Comparison of ENCODE assay signal across 1 cellular context in genomic region chr3:184291044-184291737, GRCh38.
A peak's percentile ranks its signal among the peaks of the same experiment; 100 is the strongest.
TF ChIP-seq lines count a peak whose summit lies in the region.

No MANE protein-coding gene starts in this region.

TF ChIP-seq in HepG2, 621 proteins besides CTCF, POLR2A, EP300 and RAD21 (continues in another document):
- TF ChIP-seq ZKSCAN8 (CRISPR knock-in tag; IDR thresholded peaks at IDR 0.05; ENCODE audit: borderline replicate concordance) = no peak
- TF ChIP-seq ZBED4 (CRISPR knock-in tag; IDR thresholded peaks at IDR 0.05; ENCODE audit: borderline replicate concordance) = no peak
- no peak for TF ChIP-seq ZNF660 (CRISPR knock-in tag; IDR thresholded peaks at IDR 0.05; ENCODE audit: borderline replicate concordance, low read depth)
- no peak for TF ChIP-seq ZNF138 (CRISPR knock-in tag; IDR thresholded peaks at IDR 0.05; ENCODE audit: low read depth)
- no peak for TF ChIP-seq RFX3 (CRISPR knock-in tag; IDR thresholded peaks at IDR 0.05)
- TF ChIP-seq MED13 (CRISPR knock-in tag; IDR thresholded peaks at IDR 0.05) = no peak
- TF ChIP-seq, protein P1, sequence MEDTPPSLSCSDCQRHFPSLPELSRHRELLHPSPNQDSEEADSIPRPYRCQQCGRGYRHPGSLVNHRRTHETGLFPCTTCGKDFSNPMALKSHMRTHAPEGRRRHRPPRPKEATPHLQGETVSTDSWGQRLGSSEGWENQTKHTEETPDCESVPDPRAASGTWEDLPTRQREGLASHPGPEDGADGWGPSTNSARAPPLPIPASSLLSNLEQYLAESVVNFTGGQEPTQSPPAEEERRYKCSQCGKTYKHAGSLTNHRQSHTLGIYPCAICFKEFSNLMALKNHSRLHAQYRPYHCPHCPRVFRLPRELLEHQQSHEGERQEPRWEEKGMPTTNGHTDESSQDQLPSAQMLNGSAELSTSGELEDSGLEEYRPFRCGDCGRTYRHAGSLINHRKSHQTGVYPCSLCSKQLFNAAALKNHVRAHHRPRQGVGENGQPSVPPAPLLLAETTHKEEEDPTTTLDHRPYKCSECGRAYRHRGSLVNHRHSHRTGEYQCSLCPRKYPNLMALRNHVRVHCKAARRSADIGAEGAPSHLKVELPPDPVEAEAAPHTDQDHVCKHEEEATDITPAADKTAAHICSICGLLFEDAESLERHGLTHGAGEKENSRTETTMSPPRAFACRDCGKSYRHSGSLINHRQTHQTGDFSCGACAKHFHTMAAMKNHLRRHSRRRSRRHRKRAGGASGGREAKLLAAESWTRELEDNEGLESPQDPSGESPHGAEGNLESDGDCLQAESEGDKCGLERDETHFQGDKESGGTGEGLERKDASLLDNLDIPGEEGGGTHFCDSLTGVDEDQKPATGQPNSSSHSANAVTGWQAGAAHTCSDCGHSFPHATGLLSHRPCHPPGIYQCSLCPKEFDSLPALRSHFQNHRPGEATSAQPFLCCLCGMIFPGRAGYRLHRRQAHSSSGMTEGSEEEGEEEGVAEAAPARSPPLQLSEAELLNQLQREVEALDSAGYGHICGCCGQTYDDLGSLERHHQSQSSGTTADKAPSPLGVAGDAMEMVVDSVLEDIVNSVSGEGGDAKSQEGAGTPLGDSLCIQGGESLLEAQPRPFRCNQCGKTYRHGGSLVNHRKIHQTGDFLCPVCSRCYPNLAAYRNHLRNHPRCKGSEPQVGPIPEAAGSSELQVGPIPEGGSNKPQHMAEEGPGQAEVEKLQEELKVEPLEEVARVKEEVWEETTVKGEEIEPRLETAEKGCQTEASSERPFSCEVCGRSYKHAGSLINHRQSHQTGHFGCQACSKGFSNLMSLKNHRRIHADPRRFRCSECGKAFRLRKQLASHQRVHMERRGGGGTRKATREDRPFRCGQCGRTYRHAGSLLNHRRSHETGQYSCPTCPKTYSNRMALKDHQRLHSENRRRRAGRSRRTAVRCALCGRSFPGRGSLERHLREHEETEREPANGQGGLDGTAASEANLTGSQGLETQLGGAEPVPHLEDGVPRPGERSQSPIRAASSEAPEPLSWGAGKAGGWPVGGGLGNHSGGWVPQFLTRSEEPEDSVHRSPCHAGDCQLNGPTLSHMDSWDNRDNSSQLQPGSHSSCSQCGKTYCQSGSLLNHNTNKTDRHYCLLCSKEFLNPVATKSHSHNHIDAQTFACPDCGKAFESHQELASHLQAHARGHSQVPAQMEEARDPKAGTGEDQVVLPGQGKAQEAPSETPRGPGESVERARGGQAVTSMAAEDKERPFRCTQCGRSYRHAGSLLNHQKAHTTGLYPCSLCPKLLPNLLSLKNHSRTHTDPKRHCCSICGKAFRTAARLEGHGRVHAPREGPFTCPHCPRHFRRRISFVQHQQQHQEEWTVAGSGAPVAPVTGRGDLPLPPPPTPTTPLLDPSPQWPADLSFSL (CRISPR knock-in tag; IDR thresholded peaks at IDR 0.05) = no peak
- TF ChIP-seq ZNF766 (CRISPR knock-in tag; IDR thresholded peaks at IDR 0.05; ENCODE audit: borderline replicate concordance) = no peak
- peak; percentile 71 for TF ChIP-seq ZNF687 (CRISPR knock-in tag; IDR thresholded peaks at IDR 0.05)
- TF ChIP-seq KAT2B (IDR thresholded peaks at IDR 0.05; ENCODE audit: borderline replicate concordance, low read depth, low read length) = no peak
- TF ChIP-seq PHF8 (CRISPR knock-in tag; IDR thresholded peaks at IDR 0.05) = peak; percentile 19; the same call in 1 of the 2 replicates
- TF ChIP-seq ZUFSP (CRISPR knock-in tag; IDR thresholded peaks at IDR 0.05; ENCODE audit: borderline replicate concordance) = no peak
- TF ChIP-seq ZNF605 (CRISPR knock-in tag; IDR thresholded peaks at IDR 0.05) = peak; percentile 39; the same call in 1 of the 2 replicates
- 0 out of 2 replicates have a peak, but pooled peaks have one; percentile 18 for TF ChIP-seq MYC (CRISPR knock-in tag; IDR thresholded peaks at IDR 0.05; ENCODE audit: borderline replicate concordance)
- peak; percentile 36; the same call in 1 of the 2 replicates for TF ChIP-seq PAXIP1 (CRISPR knock-in tag; conservative IDR thresholded peaks at IDR 0.05)
- no peak for TF ChIP-seq ZNF7 (CRISPR knock-in tag; IDR thresholded peaks at IDR 0.05)
- TF ChIP-seq ZNF558 (CRISPR knock-in tag; IDR thresholded peaks at IDR 0.05; ENCODE audit: borderline replicate concordance) = no peak
- peak; percentile 56 for TF ChIP-seq HNF4A (CRISPR knock-in tag; IDR thresholded peaks at IDR 0.05)
- no peak for TF ChIP-seq ZNF83 (CRISPR knock-in tag; IDR thresholded peaks at IDR 0.05; ENCODE audit: borderline replicate concordance)
- peak; percentile 50; the same call in 1 of the 2 replicates for TF ChIP-seq ZMYM2 (CRISPR knock-in tag; IDR thresholded peaks at IDR 0.05)
- TF ChIP-seq, protein P2, sequence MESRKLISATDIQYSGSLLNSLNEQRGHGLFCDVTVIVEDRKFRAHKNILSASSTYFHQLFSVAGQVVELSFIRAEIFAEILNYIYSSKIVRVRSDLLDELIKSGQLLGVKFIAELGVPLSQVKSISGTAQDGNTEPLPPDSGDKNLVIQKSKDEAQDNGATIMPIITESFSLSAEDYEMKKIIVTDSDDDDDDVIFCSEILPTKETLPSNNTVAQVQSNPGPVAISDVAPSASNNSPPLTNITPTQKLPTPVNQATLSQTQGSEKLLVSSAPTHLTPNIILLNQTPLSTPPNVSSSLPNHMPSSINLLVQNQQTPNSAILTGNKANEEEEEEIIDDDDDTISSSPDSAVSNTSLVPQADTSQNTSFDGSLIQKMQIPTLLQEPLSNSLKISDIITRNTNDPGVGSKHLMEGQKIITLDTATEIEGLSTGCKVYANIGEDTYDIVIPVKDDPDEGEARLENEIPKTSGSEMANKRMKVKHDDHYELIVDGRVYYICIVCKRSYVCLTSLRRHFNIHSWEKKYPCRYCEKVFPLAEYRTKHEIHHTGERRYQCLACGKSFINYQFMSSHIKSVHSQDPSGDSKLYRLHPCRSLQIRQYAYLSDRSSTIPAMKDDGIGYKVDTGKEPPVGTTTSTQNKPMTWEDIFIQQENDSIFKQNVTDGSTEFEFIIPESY (CRISPR knock-in tag; IDR thresholded peaks at IDR 0.05) = 0 out of 2 replicates have a peak, but pooled peaks have one; percentile 9
- TF ChIP-seq ZNF75D (CRISPR knock-in tag; IDR thresholded peaks at IDR 0.05; ENCODE audit: borderline replicate concordance) = no peak
- TF ChIP-seq RBM39 (IDR thresholded peaks at IDR 0.05; ENCODE audit: low read depth, low read length, poor library complexity, severe bottlenecking) = peak; percentile 12
- no peak; the same call in 1 of the 2 replicates for TF ChIP-seq MTA1 (CRISPR knock-in tag; IDR thresholded peaks at IDR 0.05; ENCODE audit: borderline replicate concordance)
- TF ChIP-seq ZFX (CRISPR knock-in tag; IDR thresholded peaks at IDR 0.05; ENCODE audit: low read depth) = peak; percentile 49
- TF ChIP-seq, protein P3, sequence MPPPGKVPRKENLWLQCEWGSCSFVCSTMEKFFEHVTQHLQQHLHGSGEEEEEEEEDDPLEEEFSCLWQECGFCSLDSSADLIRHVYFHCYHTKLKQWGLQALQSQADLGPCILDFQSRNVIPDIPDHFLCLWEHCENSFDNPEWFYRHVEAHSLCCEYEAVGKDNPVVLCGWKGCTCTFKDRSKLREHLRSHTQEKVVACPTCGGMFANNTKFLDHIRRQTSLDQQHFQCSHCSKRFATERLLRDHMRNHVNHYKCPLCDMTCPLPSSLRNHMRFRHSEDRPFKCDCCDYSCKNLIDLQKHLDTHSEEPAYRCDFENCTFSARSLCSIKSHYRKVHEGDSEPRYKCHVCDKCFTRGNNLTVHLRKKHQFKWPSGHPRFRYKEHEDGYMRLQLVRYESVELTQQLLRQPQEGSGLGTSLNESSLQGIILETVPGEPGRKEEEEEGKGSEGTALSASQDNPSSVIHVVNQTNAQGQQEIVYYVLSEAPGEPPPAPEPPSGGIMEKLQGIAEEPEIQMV (CRISPR knock-in tag; IDR thresholded peaks at IDR 0.05; ENCODE audit: low read depth) = no peak
- TF ChIP-seq HNRNPL (IDR thresholded peaks at IDR 0.05; ENCODE audit: low read depth, low read length) = peak; percentile 87
- TF ChIP-seq MYNN (CRISPR knock-in tag; IDR thresholded peaks at IDR 0.05; ENCODE audit: low read depth) = no peak
- TF ChIP-seq ZFP41 (CRISPR knock-in tag; IDR thresholded peaks at IDR 0.05; ENCODE audit: borderline replicate concordance) = no peak
- no peak for TF ChIP-seq MTF1 (CRISPR knock-in tag; IDR thresholded peaks at IDR 0.05)
